22 cellular contexts compared by ENCODE assay signal in the genomic region with DNA sequence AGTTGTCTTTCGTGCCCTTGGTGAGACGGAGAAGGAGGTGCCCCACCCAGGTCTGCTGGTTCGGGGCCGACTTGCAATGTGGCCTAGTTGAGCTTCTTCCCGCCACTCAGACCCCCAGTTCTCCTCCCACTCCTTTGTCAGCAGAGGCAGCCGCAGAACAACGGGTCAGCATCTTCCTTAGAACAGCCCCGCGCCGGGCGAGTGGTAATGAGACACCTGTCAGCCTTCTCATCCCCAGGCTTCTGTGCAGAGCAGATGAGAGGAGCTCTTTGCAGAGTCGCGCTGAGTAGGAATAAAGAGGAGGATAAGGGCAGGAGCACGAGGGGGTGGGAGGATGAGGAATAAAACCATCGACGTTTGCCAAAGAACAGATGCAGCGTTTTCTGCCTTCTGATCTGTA. TPM values are rescaled to one million over a fixed set of nuclear protein-coding genes. Genes with fewer than 3 reads are reported as not detected.
DNase-seq lines count a peak whose midpoint lies in the region; ATAC-seq, FAIRE-seq and TF ChIP-seq lines count a peak whose summit lies in the region.
"Had no signal": no experiment of that assay in that cellular context is flagged by ENCODE, and none has a peak within 500 bp of the region (broad histone marks: within the 10 kb centered on the region; RNA-seq: fewer than 3 reads in every experiment).

No MANE protein-coding gene starts in this region.

- H3K18ac ChIP-seq in H1 (ENCODE audit: extremely low read depth, low read length), result no peak overlapping the region

- H3K23ac ChIP-seq in H1 (ENCODE audit: insufficient read length), result no peak overlapping the region

- no peak for FAIRE-seq in H1 (lab: Jason Lieb, UNC)
- FAIRE-seq: A204.1, D721Med, GM12892 had no signal

- H2AFZ ChIP-seq in H1 (ENCODE audit: low read length), result no peak overlapping the region

- H2BK12ac ChIP-seq in H1 (ENCODE audit: low read depth, low read length), result 0 out of 2 replicates have a peak overlapping the region, but pooled peaks have one; percentile 27

- no peak for TF ChIP-seq CTCF in H1 (IDR thresholded peaks at IDR 0.05; ENCODE audit: control extremely low read depth in 1 of 3, insufficient read depth in 1 of 3, low read depth in 1 of 3, low read length in 3 of 3)

- H2BK120ac ChIP-seq in H1 (replicated peaks; ENCODE audit: low read depth, low read length), result no peak overlapping the region

- H4K91ac ChIP-seq in H1 (replicated peaks; ENCODE audit: insufficient read length, low read length), result no peak overlapping the region

- H3K14ac ChIP-seq in H1 (ENCODE audit: insufficient read length), result no peak overlapping the region

- H3K4me2 ChIP-seq in H1 (ENCODE audit: insufficient read depth in 1 of 2, low read depth in 2 of 2, low read length in 2 of 2), result no peak overlapping the region
- H3K4me2 ChIP-seq: BLaER1 treated with 17β-estradiol and CSF1 and Interleukin-3, amounts not matched to agents 10 nM and 100 nM had no signal

- H3K36me3 ChIP-seq in H1 (ENCODE audit: control insufficient read depth in 2 of 4, insufficient read depth in 4 of 4, low read length in 3 of 4) (no peaks in the 10 kb centered on the region), SJCRH30 (no peaks in the 10 kb centered on the region)
- H3K36me3 ChIP-seq: BLaER1 treated with 17β-estradiol and CSF1 and Interleukin-3, amounts not matched to agents 10 nM and 100 nM had no signal

- no peak for TF ChIP-seq RAD21 in H1 (IDR thresholded peaks at IDR 0.05 in 1 of 2, conservative IDR thresholded peaks at IDR 0.05 in 1 of 2; ENCODE audit: low read depth in 2 of 2, low read length in 2 of 2)

- no peak overlapping the region for H2BK5ac ChIP-seq in H1 (ENCODE audit: low read depth, low read length)

- no peak overlapping the region for H2BK15ac ChIP-seq in H1 (ENCODE audit: low read length)

- DNase-seq in NCI-H82 (lab: John Stamatoyannopoulos, UW) (peak; percentile 32), NCI-H82 treated with DMSO at 0.1 percent for 48 hours (lab: John Stamatoyannopoulos, UW; ENCODE audit: unreplicated experiment) (no peak), NCI-H345 treated with DMSO at 0.1 percent for 48 hours (lab: John Stamatoyannopoulos, UW; ENCODE audit: unreplicated experiment) (peak; percentile 69), H1 (ENCODE audit: low read depth in 1 of 2, low spot score in 2 of 2) (no peak), NCI-H1092 (lab: John Stamatoyannopoulos, UW) (no peak), SJCRH30 (no peak)
- no peak for DNase-seq in activated naive CD4-positive, alpha-beta T cell treated with anti-CD3 and anti-CD28 coated beads, Interleukin-2, amount 50 U/mL, for 72 hours (ENCODE audit: low spot score in 2 of 2)
- DNase-seq: CD8-positive, alpha-beta memory T cell; GF-D8; GOT3; KBM-7; NCI-H146; NCI-H226; NCI-H774 had no signal

- H3K23me2 ChIP-seq in H1 (ENCODE audit: low read depth, low read length), result no peaks in the 10 kb centered on the region

- H3K9me3 ChIP-seq in H1 (ENCODE audit: insufficient read depth in 2 of 2, low read depth in 1 of 2, low read length in 1 of 2) (no peaks in the 10 kb centered on the region), SJCRH30 (replicated peaks) (no peaks in the 10 kb centered on the region)
- H3K9me3 ChIP-seq: BLaER1 treated with 17β-estradiol and CSF1 and Interleukin-3, amounts not matched to agents 10 nM and 100 nM had no signal

- no peak for TF ChIP-seq POLR2A in H1 (IDR thresholded peaks at IDR 0.05; ENCODE audit: control extremely low read depth in 1 of 2, low read depth in 2 of 2, low read length in 2 of 2)

- H3K36me3 Mint-ChIP-seq in activated naive CD4-positive, alpha-beta T cell treated with anti-CD3 and anti-CD28 coated beads, Interleukin-2, amount 50 U/mL, for 72 hours, result no peaks in the 10 kb centered on the region
- H3K36me3 Mint-ChIP-seq: CD8-positive, alpha-beta memory T cell had no signal

- TF ChIP-seq EP300 in H1 (IDR thresholded peaks at IDR 0.05; ENCODE audit: borderline replicate concordance in 1 of 2, low read depth in 2 of 2, low read length in 2 of 2), result no peak

- H4K8ac ChIP-seq in H1 (ENCODE audit: extremely low read depth, insufficient read depth, low read length), result no peak overlapping the region; the same call in 1 of the 2 replicates

- no peak overlapping the region for H3K27ac ChIP-seq in H1 (ENCODE audit: low read depth, low read length)
- H3K27ac ChIP-seq in SJCRH30, result no peak overlapping the region
- H3K27ac ChIP-seq: BLaER1 treated with 17β-estradiol and CSF1 and Interleukin-3, amounts not matched to agents 10 nM and 100 nM; SK-N-MC had no signal

- ATAC-seq in activated naive CD4-positive, alpha-beta T cell treated with anti-CD3 and anti-CD28 coated beads, Interleukin-2, amount 50 U/mL, for 72 hours, result no peak
- no peak for ATAC-seq in HG03097 (IDR thresholded peaks at IDR 0.05; ENCODE audit: low FRiP score, unreplicated experiment)
- ATAC-seq: Right ventricle myocardium inferior had no signal

- WGBS in H1 (ENCODE audit: extremely low coverage in 1 of 2, insufficient coverage in 1 of 2, insufficient read length in 1 of 2, insufficient replicate concordance in 2 of 2, low coverage in 1 of 2, low lambda C conversion rate in 2 of 2, missing lambda C conversion rate in 1 of 2), 2 experiments, result 78% methylated on average over 17 of the region's 17 CpGs; no CpG with 5 or more reads in 1 of the 2 experiments

- no peak overlapping the region for H4K5ac ChIP-seq in H1 (ENCODE audit: insufficient read length, low read depth, low read length)

- H3K27me3 ChIP-seq in H1 (replicated peaks in 1 of 4; ENCODE audit: control insufficient read depth in 3 of 4, extremely low read depth in 1 of 4, insufficient read depth in 3 of 4, low read length in 3 of 4) (no peaks in the 10 kb centered on the region; a peak in 1 of 7 replicates), SJCRH30 (peaks cover 7% of the 10 kb centered on the region; the same call in 1 of the 2 replicates)
- H3K27me3 ChIP-seq: BLaER1 treated with 17β-estradiol and CSF1 and Interleukin-3, amounts not matched to agents 10 nM and 100 nM had no signal

- no peaks in the 10 kb centered on the region for H3K79me2 ChIP-seq in H1 (ENCODE audit: control insufficient read depth in 1 of 2, insufficient read depth in 2 of 2, low read length in 2 of 2)

- no peak overlapping the region for H3K4me3 ChIP-seq in H1 (ENCODE audit: extremely low read depth in 1 of 4, insufficient read depth in 2 of 4, low read depth in 3 of 4, low read length in 4 of 4)
- no peak overlapping the region for H3K4me3 ChIP-seq in SJCRH30
- H3K4me3 ChIP-seq: BLaER1 treated with 17β-estradiol and CSF1 and Interleukin-3, amounts not matched to agents 10 nM and 100 nM; SK-N-MC had no signal

- no peak overlapping the region for H3K9ac ChIP-seq in H1 (replicated peaks in 1 of 4; ENCODE audit: extremely low read depth in 1 of 4, low read depth in 3 of 4, low read length in 3 of 4)
- H3K9ac ChIP-seq: BLaER1 treated with 17β-estradiol and CSF1 and Interleukin-3, amounts not matched to agents 10 nM and 100 nM had no signal

- POLR2A ChIA-PET in H1 (lab: Charles Lee; ENCODE audit: partially characterized antibody), result no interaction called here

- CTCF ChIA-PET in H1 (lab: Charles Lee; ENCODE audit: partially characterized antibody), result interaction anchor here (1.0 to 1.5 kb wide), 4 partner anchors 12 to 162 kb away, joined by 3 read pairs; no protein-coding TSS in a partner anchor

- no peak overlapping the region for H2BK20ac ChIP-seq in H1 (ENCODE audit: low read length)

- no peak overlapping the region for H3K27ac Mint-ChIP-seq in activated naive CD4-positive, alpha-beta T cell treated with anti-CD3 and anti-CD28 coated beads, Interleukin-2, amount 50 U/mL, for 72 hours
- H3K27ac Mint-ChIP-seq: CD8-positive, alpha-beta memory T cell had no signal

- no peak overlapping the region for H3K56ac ChIP-seq in H1 (replicated peaks; ENCODE audit: insufficient read length, low read depth, low read length)

- H3K79me1 ChIP-seq in H1 (ENCODE audit: low read depth, low read length), result no peaks in the 10 kb centered on the region

- no peak overlapping the region for H3K4ac ChIP-seq in H1 (replicated peaks; ENCODE audit: insufficient read length, low read depth, low read length)

- H3K4me1 ChIP-seq in H1 (replicated peaks in 1 of 4; ENCODE audit: control insufficient read depth in 3 of 4, insufficient read depth in 4 of 4, low read length in 3 of 4) (peaks cover 0 to 7% (median 3%) of the 10 kb centered on the region in 4 experiments; a peak in 2 of 7 replicates), SJCRH30 (no peaks in the 10 kb centered on the region)

- no peaks in the 10 kb centered on the region for H3K9me3 Mint-ChIP-seq in activated naive CD4-positive, alpha-beta T cell treated with anti-CD3 and anti-CD28 coated beads, Interleukin-2, amount 50 U/mL, for 72 hours
- H3K9me3 Mint-ChIP-seq: CD8-positive, alpha-beta memory T cell had no signal

- no peak overlapping the region for H2AK5ac ChIP-seq in H1 (ENCODE audit: low read depth, low read length)

- H4K20me1 ChIP-seq in H1 (replicated peaks in 1 of 2; ENCODE audit: control insufficient read depth in 1 of 2, insufficient read depth in 2 of 2, low read length in 2 of 2), result no peaks in the 10 kb centered on the region

TF ChIP-seq in H1, 55 proteins besides CTCF, POLR2A, EP300 and RAD21 (continues in another document):
- TF ChIP-seq JUND (IDR thresholded peaks at IDR 0.05; ENCODE audit: low read length), result no peak
- no peak for TF ChIP-seq HDAC6 (IDR thresholded peaks at IDR 0.05; ENCODE audit: low read depth, low read length)
- TF ChIP-seq BCL11A (IDR thresholded peaks at IDR 0.05; ENCODE audit: low read depth in 2 of 2, low read length in 2 of 2), result no peak
- no peak for TF ChIP-seq POU5F1 (IDR thresholded peaks at IDR 0.05; ENCODE audit: low read depth, low read length)

RNA-seq across cellular contexts. Expression of a gene that starts 27.7 kb away (rescaled TPM):
- 28.5 and 29.1 TPM in 2 replicates for total RNA-seq in H1 (2021; fragmentation: NEBNext Ultra II Directional; extraction: Animal tissue kit (Norgen Biotek cat#: 25700))
- polyA plus RNA-seq in H1 (2011; rRNA removed), result 22.5 and 37.6 TPM in 2 replicates
- polyA plus RNA-seq in H1 (2011; cell fraction: cytosol; rRNA removed), result 13.3 TPM
- 27.6 TPM for polyA plus RNA-seq in H1 (2011; cell fraction: nucleus; rRNA removed)
- polyA plus RNA-seq in H1 (2012, experiment 1 of 2), result 15.1 to 20.1 TPM (median 18.1 TPM) in 4 replicates
- polyA plus RNA-seq in H1 (2012, experiment 2 of 2), result 14.3 TPM
- 31.3 TPM for polyA plus RNA-seq in H1 (2013, experiment 1 of 2)
- 36.2 TPM for polyA plus RNA-seq in H1 (2013, experiment 2 of 2)
- polyA minus RNA-seq in H1 (2011; rRNA and poly(A)+ RNA removed), result 12.0 and 17.4 TPM in 2 replicates
- polyA minus RNA-seq in H1 (2011; cell fraction: cytosol; rRNA and poly(A)+ RNA removed), result 19.3 TPM
- polyA minus RNA-seq in H1 (2011; cell fraction: nucleus; rRNA and poly(A)+ RNA removed), result 14.6 TPM
- total RNA-seq in activated naive CD4-positive, alpha-beta T cell treated with anti-CD3 and anti-CD28 coated beads, Interleukin-2, amount 50 U/mL, for 72 hours, result not detected
- not detected in 2 replicates for total RNA-seq in SJCRH30 (2014; rRNA removed; shearing (Covaris generic))
- total RNA-seq: CD8-positive, alpha-beta memory T cell; Daoy had no signal
- polyA plus RNA-seq: CD8-positive, alpha-beta memory T cell had no signal

Comparison
In these comparisons a context has a peak if more than half of its experiments do, and no peak if none do; other contexts are left out.
1. DNase-seq: peak in NCI-H82 (single experiment) and NCI-H345 treated with DMSO at 0.1 percent for 48 hours (single experiment); none in NCI-H82 treated with DMSO at 0.1 percent for 48 hours (single experiment), H1 (0 of 2), NCI-H1092 (single experiment), activated naive CD4-positive, alpha-beta T cell treated with anti-CD3 and anti-CD28 coated beads, Interleukin-2, amount 50 U/mL, for 72 hours (0 of 2) and SJCRH30 (0 of 2).
2. RNA of a gene that starts 27.7 kb away (total RNA-seq): 28.5 to 29.1 TPM in H1; not detected in activated naive CD4-positive, alpha-beta T cell treated with anti-CD3 and anti-CD28 coated beads, Interleukin-2, amount 50 U/mL, for 72 hours and not detected in SJCRH30; every median in the first group is over 10 times any median in the second.